In the genomic region with DNA sequence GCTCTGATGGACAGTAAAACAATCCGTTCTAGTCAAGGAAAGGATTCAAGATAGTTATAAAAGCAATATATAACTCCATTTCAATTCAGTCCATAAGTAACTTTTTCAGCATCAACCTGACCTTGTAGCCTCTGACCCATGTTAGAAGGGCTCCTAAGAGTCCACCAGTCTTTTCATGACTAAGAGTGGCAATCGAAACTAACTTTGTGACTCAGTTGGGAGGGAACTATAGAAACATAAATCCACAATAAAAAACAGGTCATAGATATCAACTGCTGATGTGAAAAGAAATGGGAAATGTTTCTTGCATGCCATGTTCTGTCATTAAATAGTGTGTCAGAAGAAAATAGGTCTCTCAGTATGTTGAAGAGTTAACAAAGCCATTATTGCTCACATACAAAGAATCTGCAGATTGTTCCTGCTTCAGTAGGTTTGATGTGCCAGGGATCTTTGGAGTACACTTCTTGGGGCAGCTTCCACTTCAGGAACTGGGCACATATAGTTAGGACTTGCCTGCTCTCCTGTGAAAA, we compare ENCODE assay signal across 23 cellular contexts.
"Had no signal": no experiment of that assay in that cellular context is flagged by ENCODE, and none has a peak within 500 bp of the region (broad histone marks: within the 10 kb centered on the region; RNA-seq: fewer than 3 reads in every experiment).

No MANE protein-coding gene starts in this region.

- H3K4me3 Mint-ChIP-seq: activated CD8-positive, alpha-beta memory T cell treated with anti-CD3 and anti-CD28 coated beads, Interleukin-2, amount 10 ng/mL, durations not matched to agents 7 days and 5 days; activated naive CD8-positive, alpha-beta T cell treated with anti-CD3 and anti-CD28 coated beads for 36 hours; activated T-cell treated with anti-CD3 and anti-CD28 coated beads, Interleukin-2, amount 50 U/mL, for 24 hours; activated T-helper 1 cell treated with anti-CD3 and anti-CD28 coated beads, Interleukin-12 subunit alpha, Interleukin-12 subunit beta, Interleukin-2, Interleukin-4 antibody, amounts not matched to agents 30 ng/mL and 10 ng/mL and 1 ng/mL, durations not matched to agents 14 hours and 24 hours and 36 hours; IgD-negative memory B cell; T-cell had no signal

- H3K4me3 ChIP-seq: Peyer's patch, SK-N-MC had no signal

- H3K4me1 Mint-ChIP-seq: activated CD8-positive, alpha-beta memory T cell treated with anti-CD3 and anti-CD28 coated beads, Interleukin-2, amount 10 ng/mL, durations not matched to agents 7 days and 5 days; IgD-negative memory B cell; T-cell had no signal

- H3K9me3 Mint-ChIP-seq: activated naive CD8-positive, alpha-beta T cell treated with anti-CD3 and anti-CD28 coated beads for 36 hours; activated T-cell treated with anti-CD3 and anti-CD28 coated beads, Interleukin-2, amount 50 U/mL, for 24 hours; activated T-helper 1 cell treated with anti-CD3 and anti-CD28 coated beads, Interleukin-12 subunit alpha, Interleukin-12 subunit beta, Interleukin-2, Interleukin-4 antibody, amounts not matched to agents 30 ng/mL and 10 ng/mL and 1 ng/mL, durations not matched to agents 14 hours and 24 hours and 36 hours; IgD-negative memory B cell; T-cell had no signal

- H3K36me3 ChIP-seq: Peyer's patch had no signal

- H3K9me3 ChIP-seq: Peyer's patch had no signal

- H3K4me1 ChIP-seq: Peyer's patch had no signal

- H3K27ac ChIP-seq: Peyer's patch, SK-N-MC, VCaP had no signal

- H3K27me3 Mint-ChIP-seq: activated CD8-positive, alpha-beta memory T cell treated with anti-CD3 and anti-CD28 coated beads, Interleukin-2, amount 10 ng/mL, durations not matched to agents 7 days and 5 days; activated naive CD8-positive, alpha-beta T cell treated with anti-CD3 and anti-CD28 coated beads for 36 hours; activated T-cell treated with anti-CD3 and anti-CD28 coated beads, Interleukin-2, amount 50 U/mL, for 24 hours; IgD-negative memory B cell; T-cell had no signal

- ATAC-seq: activated CD8-positive, alpha-beta memory T cell treated with anti-CD3 and anti-CD28 coated beads, Interleukin-2, amount 10 ng/mL, durations not matched to agents 7 days and 5 days; T-cell had no signal

- H3K36me3 Mint-ChIP-seq: activated CD8-positive, alpha-beta memory T cell treated with anti-CD3 and anti-CD28 coated beads, Interleukin-2, amount 10 ng/mL, durations not matched to agents 7 days and 5 days; activated naive CD8-positive, alpha-beta T cell treated with anti-CD3 and anti-CD28 coated beads for 36 hours; T-cell had no signal

- H3K27ac Mint-ChIP-seq: activated CD8-positive, alpha-beta memory T cell treated with anti-CD3 and anti-CD28 coated beads, Interleukin-2, amount 10 ng/mL, durations not matched to agents 7 days and 5 days; activated naive CD8-positive, alpha-beta T cell treated with anti-CD3 and anti-CD28 coated beads for 36 hours; activated T-cell treated with anti-CD3 and anti-CD28 coated beads, Interleukin-2, amount 50 U/mL, for 24 hours; activated T-helper 1 cell treated with anti-CD3 and anti-CD28 coated beads, Interleukin-12 subunit alpha, Interleukin-12 subunit beta, Interleukin-2, Interleukin-4 antibody, amounts not matched to agents 30 ng/mL and 10 ng/mL and 1 ng/mL, durations not matched to agents 14 hours and 24 hours and 36 hours; IgD-negative memory B cell; T-cell had no signal

- DNase-seq: activated CD4-positive, CD25-positive, alpha-beta regulatory T cell; activated CD8-positive, alpha-beta memory T cell treated with anti-CD3 and anti-CD28 coated beads, Interleukin-2, amount 10 ng/mL, durations not matched to agents 7 days and 5 days; activated effector memory CD4-positive, alpha-beta T cell treated with anti-CD3 and anti-CD28 coated beads, Interleukin-2, amount 50 U/mL, for 16 hours; activated naive CD4-positive, alpha-beta T cell treated with Interleukin-2 at 50 U/mL for 16 hours; activated naive CD8-positive, alpha-beta T cell treated with anti-CD3 and anti-CD28 coated beads for 36 hours; activated T-cell treated with anti-CD3 and anti-CD28 coated beads, Interleukin-2, amount 50 U/mL, for 24 hours; caudate nucleus; KG1; MV-4-11; NCI-H1092 treated with DMSO at 0.1 percent for 48 hours; NCI-H1417 treated with DMSO at 0.1 percent for 48 hours; NCI-H1694; NCI-H2029 treated with DMSO at 0.1 percent for 48 hours; NCI-H345; NCI-H510A; NCI-H69; Peyer's patch; T-cell; T1000 had no signal

- H3K27me3 ChIP-seq: Peyer's patch had no signal
